ENCODE assay signal across 7 cellular contexts in genomic region chr6:35389386-35389785, GRCh38. TPM values are rescaled to one million over a fixed set of nuclear protein-coding genes. Genes with fewer than 3 reads are reported as not detected.
A peak's percentile ranks its signal among the peaks of the same experiment; 100 is the strongest.
DNase-seq lines count a peak whose midpoint lies in the region; ATAC-seq and TF ChIP-seq lines count a peak whose summit lies in the region.
"Not testable (repeated sequence)": the region's sequence is repeated elsewhere in the genome, so short reads cannot be mapped to it uniquely, and the experiment has no call there.

No MANE protein-coding gene starts in this region.

- not testable (repeated sequence) for TF ChIP-seq EP300 in transverse colon (IDR thresholded peaks at IDR 0.05; ENCODE audit: low read depth)

- H3K4me1 Mint-ChIP-seq in HFFc6 (ENCODE audit: low read depth): peaks cover 79% of the 10 kb centered on the region
- H3K4me1 Mint-ChIP-seq in T-helper 1 cell treated with Interleukin-12 subunit alpha and Interleukin-12 subunit beta and Interleukin-4 antibody, amounts not matched to agents 30 μg/mL and 1 μg/mL, for 36 hours (ENCODE audit: low read depth): peaks cover 34% of the 10 kb centered on the region

- WGBS in transverse colon (ENCODE audit: low coverage in 1 of 2), 2 donors: 62% methylated on average over 9 of the region's 9 CpGs; no CpG with 5 or more reads in 1 of the 2 donors

- peaks cover 20% of the 10 kb centered on the region for H3K36me3 Mint-ChIP-seq in HFFc6 (ENCODE audit: low read depth)
- H3K36me3 Mint-ChIP-seq in T-helper 1 cell treated with Interleukin-12 subunit alpha and Interleukin-12 subunit beta and Interleukin-4 antibody, amounts not matched to agents 30 μg/mL and 1 μg/mL, for 36 hours (ENCODE audit: low read depth): not testable (repeated sequence)

- H3K9me3 Mint-ChIP-seq in HFFc6: peaks cover 11% of the 10 kb centered on the region; the same call in 1 of the 2 replicates
- H3K9me3 Mint-ChIP-seq in T-helper 1 cell treated with Interleukin-12 subunit alpha and Interleukin-12 subunit beta and Interleukin-4 antibody, amounts not matched to agents 30 μg/mL and 1 μg/mL, for 36 hours: not testable (repeated sequence)

- DNase-seq in HFFc6; osteoblast (ENCODE audit: insufficient read length, low spot score, missing footprints): not testable (repeated sequence)
- peak in 1 of 3 donors; percentile 75 for DNase-seq in Peyer's patch
- peak; percentile 65 for DNase-seq in colonic mucosa
- DNase-seq in left colon: peak; percentile 59 to 75
- DNase-seq in transverse colon: peak; percentile 72

- peaks cover 70% of the 10 kb centered on the region for H3K79me2 ChIP-seq in osteoblast (ENCODE audit: insufficient read depth, low read length)

- not testable (repeated sequence) for H3K4me3 ChIP-seq in Peyer's patch; colonic mucosa; osteoblast (ENCODE audit: insufficient read depth, low read length); transverse colon

- H3K4me3 Mint-ChIP-seq in HFFc6; T-helper 1 cell treated with Interleukin-12 subunit alpha and Interleukin-12 subunit beta and Interleukin-4 antibody, amounts not matched to agents 30 μg/mL and 1 μg/mL, for 36 hours: not testable (repeated sequence)

- not testable (repeated sequence) for H3K9me3 ChIP-seq in Peyer's patch; colonic mucosa; osteoblast (ENCODE audit: low read depth, low read length); transverse colon

- H3K4me1 ChIP-seq in Peyer's patch (peaks cover 0 to 74% (median 11%) of the 10 kb centered on the region in 4 donors), colonic mucosa (peaks cover 22% of the 10 kb centered on the region), osteoblast (ENCODE audit: insufficient read depth, low read length) (peaks cover 63% of the 10 kb centered on the region), transverse colon (peaks cover 9 to 70% (median 34%) of the 10 kb centered on the region in 4 donors)

- H3K27ac Mint-ChIP-seq in HFFc6: peak overlapping the region; percentile 82
- peak overlapping the region; percentile 42 for H3K27ac Mint-ChIP-seq in T-helper 1 cell treated with Interleukin-12 subunit alpha and Interleukin-12 subunit beta and Interleukin-4 antibody, amounts not matched to agents 30 μg/mL and 1 μg/mL, for 36 hours

- not testable (repeated sequence) for TF ChIP-seq CTCF in HFFc6 (IDR thresholded peaks at IDR 0.05); Peyer's patch (IDR thresholded peaks at IDR 0.05); colonic mucosa (IDR thresholded peaks at IDR 0.05); osteoblast (IDR thresholded peaks at IDR 0.05; ENCODE audit: extremely low read depth, low read depth, low read length); transverse colon (IDR thresholded peaks at IDR 0.05)

- peak overlapping the region in 3 of 4 donors; percentile 9 to 75 (median 63) for H3K27ac ChIP-seq in Peyer's patch
- not testable (repeated sequence) for H3K27ac ChIP-seq in colonic mucosa
- H3K27ac ChIP-seq in osteoblast (ENCODE audit: low read depth, low read length): peak overlapping the region; percentile 96
- H3K27ac ChIP-seq in transverse colon: peak overlapping the region in 3 of 4 donors; percentile 2 to 73 (median 12)

- H4K20me1 ChIP-seq in osteoblast (ENCODE audit: insufficient read depth, low read length): not testable (repeated sequence)

- not testable (repeated sequence) for H3K27me3 ChIP-seq in Peyer's patch; colonic mucosa; osteoblast (ENCODE audit: insufficient read depth, low read length); transverse colon

- H3K27me3 Mint-ChIP-seq in HFFc6 (ENCODE audit: insufficient read depth); T-helper 1 cell treated with Interleukin-12 subunit alpha and Interleukin-12 subunit beta and Interleukin-4 antibody, amounts not matched to agents 30 μg/mL and 1 μg/mL, for 36 hours (ENCODE audit: low read depth): not testable (repeated sequence)

- TF ChIP-seq POLR2A in Peyer's patch (IDR thresholded peaks at IDR 0.05); transverse colon (IDR thresholded peaks at IDR 0.05): not testable (repeated sequence)

- in situ Hi-C loops in transverse colon (cut with MboI; ENCODE audit: low pct_ligation_motif_present in 1 of 4, low pct_unique_long_range_greater_than_20kb in 1 of 4, low sequenced_read_pairs in 3 of 4): not testable (repeated sequence)

- H3K4me2 ChIP-seq in osteoblast (ENCODE audit: insufficient read depth, low read length): not testable (repeated sequence)

- H3K36me3 ChIP-seq in Peyer's patch; colonic mucosa; osteoblast (ENCODE audit: insufficient read depth, low read length); transverse colon: not testable (repeated sequence)

- peak; percentile 32 for ATAC-seq in left colon

- not testable (repeated sequence) for H3K9ac ChIP-seq in colonic mucosa (ENCODE audit: low read depth in 2 of 2, low read length in 2 of 2)

- intact Hi-C loops in colonic mucosa (cut with DNase I); left colon (cut with DNase I, micrococcal nuclease); transverse colon (cut with DNase I; ENCODE audit: low total_unique reads): not testable (repeated sequence)

- H2AFZ ChIP-seq in osteoblast (ENCODE audit: low read length): not testable (repeated sequence)

RNA-seq across cellular contexts. Expression of gene PPARD, which starts 47.0 kb away (rescaled TPM):
- total RNA-seq in HFFc6 (2021; fragmentation: NEBNext Ultra II Directional; extraction: Animal tissue kit (Norgen Biotek cat#: 25700)): 10 to 100 TPM; 39.0 to 46.4 (median 41.2) TPM
- total RNA-seq in Peyer's patch: 10 to 100 TPM; 24.8 to 67.9 (median 45.4) TPM
- total RNA-seq in colonic mucosa: 10 to 100 TPM; 38.1 to 41.8 TPM
- total RNA-seq in left colon: 10 to 100 TPM; 36.0 to 68.0 TPM
- total RNA-seq in osteoblast: 12.3 and 13.3 TPM in 2 replicates
- total RNA-seq in transverse colon: 100 to 1,000 TPM in 1 of 4 donors, 10 to 100 TPM in 3; 19.8 to 110 (median 29.3) TPM
